20 cellular contexts compared by ENCODE assay signal in genomic region chr20:11993886-11994466, GRCh38.
DNase-seq lines count a peak whose midpoint lies in the region; ATAC-seq and TF ChIP-seq lines count a peak whose summit lies in the region.
"Had no signal": no experiment of that assay in that cellular context is flagged by ENCODE, and none has a peak within 500 bp of the region (broad histone marks: within the 10 kb centered on the region; RNA-seq: fewer than 3 reads in every experiment).

No MANE protein-coding gene starts in this region.

- no peak overlapping the region for H3K4me3 ChIP-seq in HFF-Myc (replicated peaks; ENCODE audit: low read depth, low read length)
- H3K4me3 ChIP-seq: spleen, stomach had no signal

- H3K27ac ChIP-seq in cingulate gyrus (ENCODE audit: low read depth, low read length): peak overlapping the region; percentile 41
- H3K27ac ChIP-seq: HL-60, RWPE1, spleen, stomach had no signal

- peaks cover 4% of the 10 kb centered on the region for H3K9me3 Mint-ChIP-seq in neural crest cell
- no peaks in the 10 kb centered on the region for H3K9me3 Mint-ChIP-seq in osteocyte (ENCODE audit: unreplicated experiment)
- H3K9me3 Mint-ChIP-seq: dendritic cell treated with granulocyte-macrophage colony-stimulating factor and Interleukin-4, amounts not matched to agents 40 ng/mL and 50 ng/mL, for 4 days had no signal

- no peak for ATAC-seq in HG02981 (IDR thresholded peaks at IDR 0.05; ENCODE audit: unreplicated experiment)
- no peak for ATAC-seq in HG03175 (IDR thresholded peaks at IDR 0.05; ENCODE audit: unreplicated experiment)

- peak overlapping the region; percentile 25 for H3K4me3 Mint-ChIP-seq in neural crest cell
- no peak overlapping the region for H3K4me3 Mint-ChIP-seq in osteocyte (ENCODE audit: unreplicated experiment)
- H3K4me3 Mint-ChIP-seq: dendritic cell treated with granulocyte-macrophage colony-stimulating factor and Interleukin-4, amounts not matched to agents 40 ng/mL and 50 ng/mL, for 4 days; immature natural killer cell had no signal

- peak overlapping the region; percentile 76 for H3K27ac Mint-ChIP-seq in neural crest cell (ENCODE audit: unreplicated experiment)
- no peak overlapping the region for H3K27ac Mint-ChIP-seq in osteocyte (ENCODE audit: unreplicated experiment)
- H3K27ac Mint-ChIP-seq: dendritic cell treated with granulocyte-macrophage colony-stimulating factor and Interleukin-4, amounts not matched to agents 40 ng/mL and 50 ng/mL, for 4 days; immature natural killer cell had no signal

- H3K4me1 Mint-ChIP-seq in neural crest cell: peaks cover 62% of the 10 kb centered on the region
- H3K4me1 Mint-ChIP-seq in osteocyte (ENCODE audit: unreplicated experiment): no peaks in the 10 kb centered on the region
- H3K4me1 Mint-ChIP-seq: immature natural killer cell had no signal

- DNase-seq in HFF-Myc (ENCODE audit: extremely low read depth, low read depth): peak; percentile 65
- peak; percentile 96 for DNase-seq in NCI-H69 (lab: John Stamatoyannopoulos, UW)
- DNase-seq in neural crest cell (ENCODE audit: low read depth, low spot score): no peak
- DNase-seq in osteocyte (ENCODE audit: extremely low spot score, unreplicated experiment): no peak
- no peak for DNase-seq in Kasumi-1 (lab: John Stamatoyannopoulos, UW)
- DNase-seq: activated CD4-positive, alpha-beta T cell treated with anti-CD3 and anti-CD28 coated beads for 4 hours; activated T-cell treated with anti-CD3 and anti-CD28 coated beads, Interleukin-2, amount 50 U/mL, for 1 hour; anterior cingulate cortex; foreskin fibroblast; immature natural killer cell; NCI-H226; spleen; stomach; T-helper 2 cell had no signal

- H3K36me3 Mint-ChIP-seq in neural crest cell (ENCODE audit: low read depth) (peaks cover 7% of the 10 kb centered on the region), osteocyte (ENCODE audit: unreplicated experiment) (no peaks in the 10 kb centered on the region)
- H3K36me3 Mint-ChIP-seq: immature natural killer cell had no signal

- H3K27me3 Mint-ChIP-seq in neural crest cell (ENCODE audit: low read depth) (no peaks in the 10 kb centered on the region), osteocyte (ENCODE audit: unreplicated experiment) (peaks cover 5% of the 10 kb centered on the region)
- H3K27me3 Mint-ChIP-seq: dendritic cell treated with granulocyte-macrophage colony-stimulating factor and Interleukin-4, amounts not matched to agents 40 ng/mL and 50 ng/mL, for 4 days had no signal

- no peak for TF ChIP-seq CTCF in HFF-Myc (IDR thresholded peaks at IDR 0.05; ENCODE audit: low read depth, low read length, missing control alignments)
- TF ChIP-seq CTCF in neural crest cell (conservative IDR thresholded peaks at IDR 0.05): no peak
- no peak for TF ChIP-seq CTCF in osteocyte (IDR thresholded peaks at IDR 0.05)

Comparison
In these comparisons a context has a peak if more than half of its experiments do, and no peak if none do; other contexts are left out.
1. DNase-seq: peak in HFF-Myc (single experiment) and NCI-H69 (single experiment); none in neural crest cell (single experiment), osteocyte (single experiment) and Kasumi-1 (0 of 2).